7 cellular contexts compared by ENCODE assay signal in the genomic region with DNA sequence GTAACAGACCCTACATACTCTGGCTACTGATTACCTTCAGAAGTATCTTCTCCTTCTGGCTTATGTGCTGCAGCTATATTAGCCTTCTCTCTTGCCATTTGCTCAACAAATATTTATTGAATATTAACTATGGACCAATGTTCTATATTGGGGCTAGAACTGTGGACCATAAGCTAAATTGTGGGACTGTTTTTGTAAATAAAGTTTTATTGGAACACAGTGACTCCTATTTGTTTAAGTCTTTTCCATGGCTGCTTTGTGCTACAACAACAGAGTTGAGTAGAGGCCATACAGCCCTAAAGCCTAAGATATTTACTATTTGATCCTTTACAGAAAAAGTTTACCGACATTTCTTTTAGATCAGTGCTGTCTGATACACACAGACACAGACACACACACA. TPM values are rescaled to one million over a fixed set of nuclear protein-coding genes. Genes with fewer than 3 reads are reported as not detected.
"Had no signal": no experiment of that assay in that cellular context is flagged by ENCODE, and none has a peak within 500 bp of the region (broad histone marks: within the 10 kb centered on the region; RNA-seq: fewer than 3 reads in every experiment).

No MANE protein-coding gene starts in this region.

- DNase-seq: GDM1, GF-D8 had no signal

- FAIRE-seq: G401.6, GM12891, GM18507, GM19239 had no signal

RNA-seq across cellular contexts. Expression of gene XIRP1, which starts 20.3 kb away (rescaled TPM):
- total RNA-seq: G401 had no signal
